Comparison of ENCODE assay signal across 8 cellular contexts in genomic region chr6:84033523-84034451, GRCh38. TPM values are rescaled to one million over a fixed set of nuclear protein-coding genes. Genes with fewer than 3 reads are reported as not detected.
DNase-seq lines count a peak whose midpoint lies in the region; ATAC-seq and TF ChIP-seq lines count a peak whose summit lies in the region.

Gene MRAP2 (plus strand): TSS chr6:84033772. CDS start chr6:84055319, 21,547 bp downstream.

- peaks cover 0 to 12% (median 4%) of the 10 kb centered on the region in 3 donors for H3K4me1 Mint-ChIP-seq in CD8-positive, alpha-beta memory T cell
- peaks cover 5% of the 10 kb centered on the region for H3K4me1 Mint-ChIP-seq in memory B cell
- H3K4me1 Mint-ChIP-seq in type B pancreatic cell (ENCODE audit: unreplicated experiment): peaks cover 2% of the 10 kb centered on the region

- TF ChIP-seq CTCF in coronary artery (IDR thresholded peaks at IDR 0.05) (no peak), type B pancreatic cell (conservative IDR thresholded peaks at IDR 0.05) (peak; percentile 18)

- peaks cover 42 to 54% of the 10 kb centered on the region in 2 donors for H3K27me3 Mint-ChIP-seq in CD8-positive, alpha-beta memory T cell
- peaks cover 22% of the 10 kb centered on the region for H3K27me3 Mint-ChIP-seq in memory B cell
- peaks cover 41% of the 10 kb centered on the region for H3K27me3 Mint-ChIP-seq in type B pancreatic cell

- CTCF ChIA-PET in CD8-positive, alpha-beta memory T cell (lab: Charles Lee): no interaction called here

- ATAC-seq in GM21619 (IDR thresholded peaks at IDR 0.05; ENCODE audit: unreplicated experiment) (peak; percentile 48), memory B cell (ENCODE audit: low read depth) (peak; percentile 37)

- H3K36me3 ChIP-seq in CD8-positive, alpha-beta memory T cell (ENCODE audit: insufficient read depth, low read length): no peaks in the 10 kb centered on the region

- peaks cover 0 to 4% (median 0%) of the 10 kb centered on the region in 5 donors for H3K9me3 Mint-ChIP-seq in CD8-positive, alpha-beta memory T cell
- no peaks in the 10 kb centered on the region for H3K9me3 Mint-ChIP-seq in memory B cell
- H3K9me3 Mint-ChIP-seq in type B pancreatic cell: no peaks in the 10 kb centered on the region

- H3K27ac Mint-ChIP-seq in CD8-positive, alpha-beta memory T cell: no peak within 1 kb of the TSS
- H3K27ac Mint-ChIP-seq in memory B cell (no peak within 1 kb of the TSS), type B pancreatic cell (no peak within 1 kb of the TSS)

- no peak within 1 kb of the TSS for H3K4me3 ChIP-seq in CD8-positive, alpha-beta memory T cell (ENCODE audit: low read length)
- H3K4me3 ChIP-seq in coronary artery: peak within 1 kb of the TSS; percentile 91

- H3K27ac ChIP-seq in CD8-positive, alpha-beta memory T cell (ENCODE audit: low read depth, low read length): peak within 1 kb of the TSS; percentile 61
- H3K27ac ChIP-seq in coronary artery: peak within 1 kb of the TSS; percentile 70 to 88

- no peaks in the 10 kb centered on the region for H3K4me1 ChIP-seq in CD8-positive, alpha-beta memory T cell (ENCODE audit: insufficient read depth, low read length)

- H3K27me3 ChIP-seq in CD8-positive, alpha-beta memory T cell (ENCODE audit: insufficient read depth, low read length, poor library complexity, severe bottlenecking): no peaks in the 10 kb centered on the region

- H3K4me3 Mint-ChIP-seq in CD8-positive, alpha-beta memory T cell: peak within 1 kb of the TSS in 4 of 7 donors; percentile 1 to 75 (median 21)
- H3K4me3 Mint-ChIP-seq in memory B cell: peak within 1 kb of the TSS; percentile 55
- H3K4me3 Mint-ChIP-seq in type B pancreatic cell: peak within 1 kb of the TSS; percentile 84

- H3K9me3 ChIP-seq in CD8-positive, alpha-beta memory T cell (ENCODE audit: low read length): no peaks in the 10 kb centered on the region

- no peaks in the 10 kb centered on the region for H3K36me3 Mint-ChIP-seq in CD8-positive, alpha-beta memory T cell
- H3K36me3 Mint-ChIP-seq in memory B cell: no peaks in the 10 kb centered on the region
- no peaks in the 10 kb centered on the region for H3K36me3 Mint-ChIP-seq in type B pancreatic cell

- DNase-seq in CD8-positive, alpha-beta memory T cell: no peak
- DNase-seq in NCI-H69 (lab: John Stamatoyannopoulos, UW) (peak; percentile 83), coronary artery (ENCODE audit: low spot score) (no peak), memory B cell (ENCODE audit: low spot score in 2 of 2) (no peak), type B pancreatic cell (ENCODE audit: extremely low spot score, unreplicated experiment) (no peak), NCI-H1436 treated with DMSO at 0.1 percent for 48 hours (lab: John Stamatoyannopoulos, UW) (no peak), Kasumi-1 (lab: John Stamatoyannopoulos, UW) (no peak)

- POLR2A ChIA-PET in CD8-positive, alpha-beta memory T cell (lab: Charles Lee): no interaction called here

RNA-seq across cellular contexts. Expression of gene MRAP2, which starts in this region (rescaled TPM):
- not detected for total RNA-seq in CD8-positive, alpha-beta memory T cell
- not detected for polyA plus RNA-seq in CD8-positive, alpha-beta memory T cell
- total RNA-seq in type B pancreatic cell (ENCODE audit: low replicate concordance): 0.74 and 1.4 TPM in 2 replicates

Comparison
In these comparisons a context has a peak if more than half of its experiments do, and no peak if none do; other contexts are left out.
1. H3K4me3 Mint-ChIP-seq: peak in every context shown above with its lines; median percentile 84 in type B pancreatic cell; 55 in memory B cell; 21 in CD8-positive, alpha-beta memory T cell.